26 cellular contexts compared by ENCODE assay signal in genomic region chr4:76476606-76477005, GRCh38. TPM values are rescaled to one million over a fixed set of nuclear protein-coding genes. Genes with fewer than 3 reads are reported as not detected.
"Had no signal": no experiment of that assay in that cellular context is flagged by ENCODE, and none has a peak within 500 bp of the region (broad histone marks: within the 10 kb centered on the region; RNA-seq: fewer than 3 reads in every experiment).

No MANE protein-coding gene starts in this region.

- ATAC-seq: activated CD4-positive, CD25-positive, alpha-beta regulatory T cell treated with anti-CD3 and anti-CD28 coated beads, Interleukin-2, amount 50 U/mL, for 24 hours; activated CD8-positive, alpha-beta T cell treated with anti-CD3 and anti-CD28 coated beads for 36 hours; PC-3; SK-N-SH treated with all-trans-retinoic acid at 6 μM for 48 hours had no signal

- H3K9me3 ChIP-seq: adrenal gland had no signal

- H3K36me3 ChIP-seq: adrenal gland, brain microvascular endothelial cell, cardiac muscle cell, SJSA1 had no signal

- H3K4me3 ChIP-seq: adrenal gland, cardiac muscle cell, SJSA1 had no signal

- DNase-seq: activated CD4-positive, alpha-beta T cell treated with anti-CD3 and anti-CD28 coated beads for 4 hours; activated CD8-positive, alpha-beta memory T cell treated with anti-CD3 and anti-CD28 coated beads, Interleukin-2, amount 50 U/mL, for 4 hours; activated CD8-positive, alpha-beta T cell treated with anti-CD3 and anti-CD28 coated beads for 36 hours; activated naive CD4-positive, alpha-beta T cell treated with anti-CD3 and anti-CD28 coated beads, Interleukin-2, amount 50 U/mL, for 16 hours; activated naive CD8-positive, alpha-beta T cell treated with anti-CD3 and anti-CD28 coated beads, Interleukin-2, amount 10 ng/mL, durations not matched to agents 7 days and 5 days; adrenal gland; aorta; brain microvascular endothelial cell; Karpas-422; NCI-H1048; NCI-H187 treated with DMSO at 0.1 percent for 48 hours; NCI-H2081 treated with DMSO at 0.1 percent for 48 hours; NCI-H2171 treated with DMSO at 0.1 percent for 48 hours; NCI-H226; NCI-H526 treated with DMSO at 0.1 percent for 48 hours; PC-3; SHP77; SW 1271 had no signal

- H3K27ac Mint-ChIP-seq: activated CD8-positive, alpha-beta T cell treated with anti-CD3 and anti-CD28 coated beads for 36 hours; activated naive CD8-positive, alpha-beta T cell treated with anti-CD3 and anti-CD28 coated beads, Interleukin-2, amount 10 ng/mL, durations not matched to agents 7 days and 5 days; T-helper 2 cell treated with Interferon-gamma antibody and Interleukin-4, amounts not matched to agents 5 μg/mL and 100 μg/mL, for 36 hours had no signal

- H3K4me3 Mint-ChIP-seq: activated CD8-positive, alpha-beta T cell treated with anti-CD3 and anti-CD28 coated beads for 36 hours; activated naive CD8-positive, alpha-beta T cell treated with anti-CD3 and anti-CD28 coated beads, Interleukin-2, amount 10 ng/mL, durations not matched to agents 7 days and 5 days; T-helper 2 cell treated with Interferon-gamma antibody and Interleukin-4, amounts not matched to agents 5 μg/mL and 100 μg/mL, for 36 hours had no signal

- H3K4me1 ChIP-seq: adrenal gland had no signal

- H3K27ac ChIP-seq: adrenal gland, brain microvascular endothelial cell, cardiac muscle cell, SJSA1 had no signal

- H3K4me1 Mint-ChIP-seq: activated naive CD8-positive, alpha-beta T cell treated with anti-CD3 and anti-CD28 coated beads, Interleukin-2, amount 10 ng/mL, durations not matched to agents 7 days and 5 days had no signal

- H3K27me3 ChIP-seq: adrenal gland, brain microvascular endothelial cell, cardiac muscle cell, SJSA1 had no signal

- H3K9me3 Mint-ChIP-seq: activated CD8-positive, alpha-beta T cell treated with anti-CD3 and anti-CD28 coated beads for 36 hours had no signal

- FAIRE-seq: RCC 7860 had no signal

RNA-seq across cellular contexts. Expression of gene SHROOM3, which starts 41.6 kb away (rescaled TPM):
- total RNA-seq: activated CD8-positive, alpha-beta T cell treated with anti-CD3 and anti-CD28 coated beads for 36 hours; activated naive CD8-positive, alpha-beta T cell treated with anti-CD3 and anti-CD28 coated beads, Interleukin-2, amount 10 ng/mL, durations not matched to agents 7 days and 5 days had no signal

RNA-seq across cellular contexts. Expression of gene CCDC158, which starts 55.7 kb away (rescaled TPM):
- total RNA-seq: activated CD8-positive, alpha-beta T cell treated with anti-CD3 and anti-CD28 coated beads for 36 hours; activated naive CD8-positive, alpha-beta T cell treated with anti-CD3 and anti-CD28 coated beads, Interleukin-2, amount 10 ng/mL, durations not matched to agents 7 days and 5 days; cardiac muscle cell; NCI-H460; PC-3; T-helper 1 cell treated with Interleukin-12 subunit alpha and Interleukin-12 subunit beta and Interleukin-4 antibody, amounts not matched to agents 30 ng/mL and 1 ng/mL, for 36 hours had no signal
